ENCODE assay signal across 17 cellular contexts in the genomic region with DNA sequence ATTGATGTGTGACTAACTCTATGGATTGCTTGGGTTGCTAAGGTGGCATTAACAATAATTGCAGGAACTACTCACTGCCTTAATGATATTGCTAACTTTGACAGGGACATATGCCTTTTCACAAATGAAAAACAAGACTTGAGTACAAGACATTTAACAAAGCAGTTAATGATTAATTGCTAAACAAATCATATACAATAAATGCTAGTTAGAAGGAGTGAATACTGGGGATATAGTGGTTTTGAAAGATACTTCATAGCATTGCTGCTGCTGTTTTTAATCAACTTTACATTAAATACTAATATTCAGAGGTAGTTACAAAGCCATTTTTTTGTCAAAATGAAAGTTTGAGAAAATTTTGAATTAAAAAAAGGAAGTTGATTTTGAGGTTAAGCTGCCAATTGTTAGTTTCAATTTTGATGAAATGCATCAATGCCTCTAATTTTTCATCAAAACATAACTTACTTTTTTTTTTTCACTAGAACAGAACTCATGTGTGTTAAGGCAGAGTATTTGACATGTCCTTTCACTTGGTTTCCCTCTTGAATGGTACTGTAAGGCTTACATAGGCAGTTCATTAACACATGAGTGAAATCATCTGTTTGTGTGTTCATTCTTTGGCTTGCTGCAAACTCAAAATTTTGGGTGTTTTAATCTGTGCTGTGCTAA.
A peak's percentile ranks its signal among the peaks of the same experiment; 100 is the strongest.
DNase-seq lines count a peak whose midpoint lies in the region; ATAC-seq lines count a peak whose summit lies in the region.
"Had no signal": no experiment of that assay in that cellular context is flagged by ENCODE, and none has a peak within 500 bp of the region (broad histone marks: within the 10 kb centered on the region; RNA-seq: fewer than 3 reads in every experiment).

No MANE protein-coding gene starts in this region.

- H3K9ac ChIP-seq in BLaER1 = no peak overlapping the region

- H3K27ac ChIP-seq in BLaER1 = no peak overlapping the region
- H3K27ac ChIP-seq: psoas muscle, upper lobe of right lung had no signal

- DNase-seq in NAMALWA (ENCODE audit: low spot score) (peak; percentile 42), NCI-H1092 treated with DMSO at 0.1 percent for 48 hours (lab: John Stamatoyannopoulos, UW) (no peak), C1 segment of cervical spinal cord (lab: John Stamatoyannopoulos, UW) (no peak), NCI-H128 (lab: John Stamatoyannopoulos, UW; ENCODE audit: unreplicated experiment) (no peak)
- no peak for DNase-seq in stimulated activated CD4-positive, alpha-beta T cell treated with anti-CD3 and anti-CD28 coated beads, Interleukin-2, amount 100 ng/mL, for 24 hours
- DNase-seq: activated CD4-positive, alpha-beta memory T cell treated with anti-CD3 and anti-CD28 coated beads, Interleukin-2, amount 10 ng/mL, durations not matched to agents 7 days and 5 days; activated gamma-delta T cell treated with Interleukin-2 at 50 U/mL for 16 hours; glutamatergic neuron; kidney; NCI-H1694; psoas muscle; upper lobe of right lung had no signal

- H3K4me1 ChIP-seq in BLaER1 = peaks cover 7% of the 10 kb centered on the region
- H3K4me1 ChIP-seq: psoas muscle, upper lobe of right lung had no signal

- H3K4me3 ChIP-seq in BLaER1 = no peak overlapping the region
- H3K4me3 ChIP-seq: K562, psoas muscle, upper lobe of right lung had no signal

- ATAC-seq in GM19395 (IDR thresholded peaks at IDR 0.05; ENCODE audit: unreplicated experiment) (peak; percentile 65), HG02943 (IDR thresholded peaks at IDR 0.05; ENCODE audit: low read depth, unreplicated experiment) (peak; percentile 79)
- ATAC-seq: K562, psoas muscle, Right ventricle myocardium inferior, upper lobe of right lung had no signal

- H4K20me1 ChIP-seq in BLaER1 = no peaks in the 10 kb centered on the region

- H3K9me3 ChIP-seq in BLaER1 = no peaks in the 10 kb centered on the region
- H3K9me3 ChIP-seq: psoas muscle, upper lobe of right lung had no signal

- H3K4me2 ChIP-seq in BLaER1 = peak overlapping the region; percentile 7; the same call in 1 of the 2 replicates

- no peaks in the 10 kb centered on the region for H3K36me3 ChIP-seq in BLaER1
- H3K36me3 ChIP-seq: upper lobe of right lung had no signal

- H3K27me3 ChIP-seq in BLaER1 = no peaks in the 10 kb centered on the region
- H3K27me3 ChIP-seq: upper lobe of right lung had no signal
